ENCODE assay signal across 8 cellular contexts in the genomic region with DNA sequence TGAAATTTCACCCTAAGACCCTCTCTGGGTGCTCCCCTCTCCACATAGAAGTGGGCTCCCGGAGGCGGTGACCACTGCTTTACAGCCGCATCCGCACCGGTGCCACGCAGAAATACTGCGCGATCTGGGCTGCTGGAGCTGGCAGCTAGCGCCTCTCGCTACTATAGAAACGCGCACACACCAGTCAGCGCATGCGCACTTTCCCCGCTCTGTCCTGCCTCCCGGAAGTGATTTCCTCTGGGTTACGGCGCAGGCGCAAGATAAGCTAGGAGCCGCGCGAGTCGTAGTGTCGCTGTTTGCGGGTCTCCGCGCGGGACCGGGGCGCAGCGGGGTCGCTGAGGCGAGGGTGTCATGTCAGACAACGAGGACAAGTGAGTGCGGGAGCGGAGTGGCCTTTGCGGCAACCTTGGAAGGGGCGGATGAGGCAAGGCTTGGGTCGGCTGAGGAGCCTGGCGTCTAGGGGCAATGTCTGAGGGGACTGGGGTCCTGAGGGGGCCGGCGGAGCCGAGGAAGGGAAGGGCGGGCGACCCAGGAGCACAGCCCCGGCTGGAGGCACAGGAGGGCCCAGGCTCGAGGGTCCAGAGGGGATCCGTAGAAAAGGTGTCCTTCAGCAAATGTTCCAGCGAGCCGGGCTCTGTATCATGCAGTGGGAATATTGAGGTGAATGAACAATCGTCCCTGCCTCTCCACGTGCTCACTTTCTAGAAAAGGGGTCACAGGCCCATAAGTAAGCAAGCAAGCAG. TPM values are rescaled to one million over a fixed set of nuclear protein-coding genes. Genes with fewer than 3 reads are reported as not detected.
DNase-seq lines count a peak whose midpoint lies in the region; ATAC-seq and TF ChIP-seq lines count a peak whose summit lies in the region.

Gene C22orf23, minus strand, starts transcription at position 165 of the 743 bp plus-strand sequence. CDS start 452 bp downstream, outside the sequence.
Gene POLR2F, plus strand, starts transcription at position 263 of the 743 bp plus-strand sequence. Its CDS starts 89 bp downstream, at position 352.

- no peaks in the 10 kb centered on the region for H3K9me3 Mint-ChIP-seq in activated CD4-positive, alpha-beta T cell treated with anti-CD3 and anti-CD28 coated beads, Interleukin-2, amount 10 ng/mL, durations not matched to agents 7 days and 5 days

- peaks cover 27% of the 10 kb centered on the region for H3K4me1 Mint-ChIP-seq in activated CD4-positive, alpha-beta T cell treated with anti-CD3 and anti-CD28 coated beads, Interleukin-2, amount 10 ng/mL, durations not matched to agents 7 days and 5 days

- H3K27ac Mint-ChIP-seq in activated CD4-positive, alpha-beta T cell treated with anti-CD3 and anti-CD28 coated beads, Interleukin-2, amount 10 ng/mL, durations not matched to agents 7 days and 5 days = peak within 1 kb of the TSS; percentile 94

- peak; percentile 78 for ATAC-seq in GM19328 (IDR thresholded peaks at IDR 0.05; ENCODE audit: unreplicated experiment)
- peak; percentile 81 for ATAC-seq in HG03469 (IDR thresholded peaks at IDR 0.05; ENCODE audit: unreplicated experiment)

- DNase-seq in NCI-H526 treated with DMSO at 0.1 percent for 48 hours (lab: John Stamatoyannopoulos, UW) = peak; percentile 78
- peak; percentile 98 for DNase-seq in activated CD4-positive, alpha-beta T cell treated with anti-CD3 and anti-CD28 coated beads, Interleukin-2, amount 10 ng/mL, durations not matched to agents 7 days and 5 days
- DNase-seq in cortex of kidney (lab: John Stamatoyannopoulos, UW) = peak; percentile 62
- DNase-seq in left kidney (ENCODE audit: low read depth, low spot score) = peak; percentile 98
- peak; percentile 95 for DNase-seq in stimulated activated CD4-positive, alpha-beta T cell treated with anti-CD3 and anti-CD28 coated beads, Interleukin-1b, Interleukin-23, amount 100 ng/mL, for 48 hours

- H3K36me3 Mint-ChIP-seq in activated CD4-positive, alpha-beta T cell treated with anti-CD3 and anti-CD28 coated beads, Interleukin-2, amount 10 ng/mL, durations not matched to agents 7 days and 5 days (ENCODE audit: low read depth) = peaks cover 21% of the 10 kb centered on the region

- POLR2A ChIA-PET in activated CD4-positive, alpha-beta T cell treated with anti-CD3 and anti-CD28 coated beads, Interleukin-2, amount 10 ng/mL, durations not matched to agents 7 days and 5 days (lab: Charles Lee) = interaction anchor here (0.6 kb wide), 2 partner anchors 110 to 278 kb away, joined by 3 to 6 read pairs; partner anchors contain the start of genes ANKRD54 and LGALS1

- TF ChIP-seq CTCF in C4-2B (conservative IDR thresholded peaks at IDR 0.05) = no peak

- CTCF ChIA-PET in activated CD4-positive, alpha-beta T cell treated with anti-CD3 and anti-CD28 coated beads, Interleukin-2, amount 10 ng/mL, durations not matched to agents 7 days and 5 days (lab: Charles Lee) = interaction anchor here (1.1 to 2.1 kb wide), 6 partner anchors 11 to 72 kb away, joined by 3 to 8 read pairs (median 4); no protein-coding TSS in a partner anchor

- H3K27me3 Mint-ChIP-seq in activated CD4-positive, alpha-beta T cell treated with anti-CD3 and anti-CD28 coated beads, Interleukin-2, amount 10 ng/mL, durations not matched to agents 7 days and 5 days = peaks cover 18% of the 10 kb centered on the region

- H3K27ac ChIP-seq in C4-2B = peak within 1 kb of the TSS; percentile 85

- peak within 1 kb of the TSS; percentile 100 for H3K4me3 Mint-ChIP-seq in activated CD4-positive, alpha-beta T cell treated with anti-CD3 and anti-CD28 coated beads, Interleukin-2, amount 10 ng/mL, durations not matched to agents 7 days and 5 days

RNA-seq across cellular contexts. Expression of gene C22orf23, which starts in this region (rescaled TPM):
- under 1 TPM in 1 of 2 experiments, not detected in 1; 0.23 TPM for total RNA-seq in activated CD4-positive, alpha-beta T cell treated with anti-CD3 and anti-CD28 coated beads, Interleukin-2, amount 10 ng/mL, durations not matched to agents 7 days and 5 days

RNA-seq across cellular contexts. Expression of gene POLR2F, which starts in this region (rescaled TPM):
- 10 to 100 TPM; 58.5 to 66.3 TPM for total RNA-seq in activated CD4-positive, alpha-beta T cell treated with anti-CD3 and anti-CD28 coated beads, Interleukin-2, amount 10 ng/mL, durations not matched to agents 7 days and 5 days

Comparison
In these comparisons a context has a peak if more than half of its experiments do, and no peak if none do; other contexts are left out.
1. Peak in every context shown above with its lines: DNase-seq, ATAC-seq and H3K27ac ChIP-seq.